21 cellular contexts compared by ENCODE assay signal in the genomic region with DNA sequence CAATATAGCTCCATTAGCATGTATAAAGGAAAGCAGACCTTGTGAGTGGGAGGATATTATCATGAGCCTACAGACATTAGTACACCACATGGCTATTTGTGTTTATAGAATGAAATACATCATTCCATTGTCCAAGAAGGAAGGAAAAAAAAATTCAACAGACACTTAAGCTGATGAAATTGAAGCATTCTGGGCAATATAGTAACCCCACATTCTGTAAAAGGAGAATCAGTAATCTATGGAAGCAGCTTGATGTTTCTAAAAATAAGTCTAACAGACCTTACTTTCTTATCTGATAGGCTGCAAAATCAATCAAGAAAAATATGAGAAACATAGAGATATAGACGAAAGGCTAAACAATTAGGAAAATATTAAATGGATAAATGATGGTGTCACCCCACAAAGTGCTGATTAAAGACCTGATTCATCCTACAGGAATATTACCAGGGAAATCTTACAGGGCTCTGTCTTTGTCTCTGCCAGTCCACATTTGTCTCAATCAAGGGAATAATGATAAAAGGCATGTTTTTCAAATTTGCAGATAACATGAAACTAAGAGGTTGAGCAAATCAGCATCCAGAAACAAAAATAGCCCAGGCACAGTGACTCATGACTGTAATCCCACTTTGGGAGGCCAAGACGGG.
"Had no signal": no experiment of that assay in that cellular context is flagged by ENCODE, and none has a peak within 500 bp of the region (broad histone marks: within the 10 kb centered on the region; RNA-seq: fewer than 3 reads in every experiment).

No MANE protein-coding gene starts in this region.

- H3K4me2 ChIP-seq: neural progenitor cell had no signal

- H3K27me3 ChIP-seq: heart left ventricle, neural progenitor cell, ovary, right atrium auricular region, sigmoid colon, upper lobe of left lung, uterus had no signal

- DNase-seq: effector CD4-positive, alpha-beta T cell; endodermal cell; erythroblast; heart left ventricle; hypothalamus; islet precursor cell; mammary epithelial cell; mucosa of descending colon; nucleus accumbens; ovary; sigmoid colon; small intestine; stimulated activated CD4-positive, alpha-beta T cell treated with anti-CD3 and anti-CD28 coated beads, Interleukin-12 subunit alpha, Interleukin-12 subunit beta, amount 100 ng/mL, for 4 hours; stimulated activated naive CD4-positive, alpha-beta T cell treated with Interleukin-2 at 50 U/mL for 16 hours; upper lobe of left lung; uterus had no signal

- H3K4me3 Mint-ChIP-seq: endodermal cell; natural killer cell treated with Interleukin-12 subunit alpha and Interleukin-12 subunit beta and Interleukin-15 and Interleukin-18, amount 100 ng/mL, for 72 hours; neural progenitor cell had no signal

- H3K9ac ChIP-seq: neural progenitor cell had no signal

- H3K36me3 Mint-ChIP-seq: natural killer cell treated with Interleukin-12 subunit alpha and Interleukin-12 subunit beta and Interleukin-15 and Interleukin-18, amount 100 ng/mL, for 72 hours; neural progenitor cell had no signal

- H3K4me3 ChIP-seq: coronary artery, heart left ventricle, mucosa of descending colon, neural progenitor cell, ovary, right atrium auricular region, sigmoid colon, upper lobe of left lung, uterus had no signal

- H3K36me3 ChIP-seq: heart left ventricle, neural progenitor cell, ovary, right atrium auricular region, sigmoid colon, upper lobe of left lung, uterus had no signal

- H3K4me1 ChIP-seq: heart left ventricle, neural progenitor cell, right atrium auricular region, sigmoid colon, upper lobe of left lung, uterus had no signal

- H3K27ac ChIP-seq: coronary artery, heart left ventricle, neural progenitor cell, ovary, right atrium auricular region, sigmoid colon, upper lobe of left lung, uterus had no signal

- H3K9me3 ChIP-seq: heart left ventricle, mucosa of descending colon, ovary, right atrium auricular region, sigmoid colon, upper lobe of left lung, uterus had no signal

- H3K27ac Mint-ChIP-seq: endodermal cell; natural killer cell treated with Interleukin-12 subunit alpha and Interleukin-12 subunit beta and Interleukin-15 and Interleukin-18, amount 100 ng/mL, for 72 hours; neural progenitor cell had no signal

- H3K4me1 Mint-ChIP-seq: endodermal cell had no signal

- H2AFZ ChIP-seq: neural progenitor cell had no signal

- H3K9me3 Mint-ChIP-seq: endodermal cell; natural killer cell treated with Interleukin-12 subunit alpha and Interleukin-12 subunit beta and Interleukin-15 and Interleukin-18, amount 100 ng/mL, for 72 hours had no signal

- ATAC-seq: heart left ventricle; left lobe of liver; mucosa of descending colon; natural killer cell treated with Interleukin-12 subunit alpha and Interleukin-12 subunit beta and Interleukin-15 and Interleukin-18, amount 100 ng/mL, for 72 hours had no signal
